ENCODE assay signal across 10 cellular contexts in the genomic region with DNA sequence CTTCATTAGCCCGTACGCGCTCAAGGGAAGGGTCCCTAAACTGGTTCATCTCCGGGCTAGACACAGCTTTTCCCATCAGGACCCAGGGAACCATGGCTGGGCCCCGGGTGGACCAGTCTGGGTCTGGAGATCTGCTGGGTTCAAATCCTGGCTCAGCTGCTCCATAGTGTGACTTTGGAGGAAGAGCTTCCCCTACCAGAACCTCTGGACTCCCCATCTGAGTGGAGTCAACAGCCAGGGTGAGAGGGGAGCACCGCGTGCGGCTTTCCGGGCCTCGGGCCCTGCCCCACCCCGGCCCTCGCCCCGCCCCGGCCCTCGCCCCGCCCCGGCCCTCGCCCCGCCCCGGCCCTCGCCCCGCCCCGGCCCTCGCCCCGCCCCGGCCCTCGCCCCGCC. TPM values are rescaled to one million over a fixed set of nuclear protein-coding genes. Genes with fewer than 3 reads are reported as not detected.
DNase-seq lines count a peak whose midpoint lies in the region; ATAC-seq and TF ChIP-seq lines count a peak whose summit lies in the region.
"Had no signal": no experiment of that assay in that cellular context is flagged by ENCODE, and none has a peak within 500 bp of the region (broad histone marks: within the 10 kb centered on the region; RNA-seq: fewer than 3 reads in every experiment).

No MANE protein-coding gene starts in this region.

- no peaks in the 10 kb centered on the region for H4K20me1 ChIP-seq in OCI-LY1 (ENCODE audit: insufficient read depth, low read length)

- no peak overlapping the region for H3K27ac Mint-ChIP-seq in type B pancreatic cell

- H3K9me2 ChIP-seq in OCI-LY1 (ENCODE audit: low read depth, low read length) = no peaks in the 10 kb centered on the region

- H3K4me3 ChIP-seq in OCI-LY1 (ENCODE audit: low read depth, low read length, poor library complexity, severe bottlenecking) = peak overlapping the region; percentile 16
- H3K4me3 ChIP-seq in epithelial cell of proximal tubule (ENCODE audit: low read depth, low read length) = peak overlapping the region; percentile 24
- peak overlapping the region in 5 of 7 experiments; percentile 18 to 44 (median 37) for H3K4me3 ChIP-seq in skin epidermis

- peaks cover 3% of the 10 kb centered on the region for H3K4me1 ChIP-seq in OCI-LY1 (ENCODE audit: insufficient read depth, low read length, severe bottlenecking)

- no peaks in the 10 kb centered on the region for H3K79me2 ChIP-seq in OCI-LY1 (ENCODE audit: insufficient read depth, low read length)

- H2AFZ ChIP-seq in OCI-LY1 (ENCODE audit: low read length) = no peak overlapping the region

- H3K4me2 ChIP-seq in OCI-LY1 (ENCODE audit: low read length) = peak overlapping the region; percentile 32; the same call in 1 of the 2 replicates

- ATAC-seq in GM18511 (IDR thresholded peaks at IDR 0.05; ENCODE audit: unreplicated experiment) (no peak), GM19463 (IDR thresholded peaks at IDR 0.05; ENCODE audit: unreplicated experiment) (no peak)

- H3K27ac ChIP-seq in OCI-LY1 (ENCODE audit: low read depth, low read length, poor library complexity, severe bottlenecking) (no peak overlapping the region), skin epidermis (peak overlapping the region in 3 of 21 experiments; percentile 3 to 27 (median 15))

- no peaks in the 10 kb centered on the region for H3K27me3 Mint-ChIP-seq in type B pancreatic cell

- no peaks in the 10 kb centered on the region for H3K36me3 ChIP-seq in OCI-LY1 (ENCODE audit: insufficient read depth, low read length)
- H3K36me3 ChIP-seq: left lung had no signal

- DNase-seq in GF-D8 (lab: John Stamatoyannopoulos, UW) (peak; percentile 25), epithelial cell of proximal tubule (ENCODE audit: low read depth) (no peak), type B pancreatic cell (ENCODE audit: extremely low spot score, unreplicated experiment) (no peak)
- DNase-seq in stimulated activated CD4-positive, alpha-beta T cell treated with anti-CD3 and anti-CD28 coated beads, Interleukin-4, amount 100 ng/mL, for 24 hours = no peak
- DNase-seq: NCI-H2107 had no signal

- no peak overlapping the region for H3K4me3 Mint-ChIP-seq in type B pancreatic cell

- no peaks in the 10 kb centered on the region; the same call in 1 of the 2 replicates for H3K27me3 ChIP-seq in OCI-LY1 (ENCODE audit: insufficient read depth, low read length)
- H3K27me3 ChIP-seq: left lung had no signal

- peaks cover 6% of the 10 kb centered on the region for H3K4me1 Mint-ChIP-seq in type B pancreatic cell (ENCODE audit: unreplicated experiment)

- H3K9me3 Mint-ChIP-seq in type B pancreatic cell = no peaks in the 10 kb centered on the region

- no peaks in the 10 kb centered on the region for H3K9me3 ChIP-seq in OCI-LY1 (ENCODE audit: low read length)
- H3K9me3 ChIP-seq: left lung had no signal

- no peak for TF ChIP-seq CTCF in OCI-LY1 (IDR thresholded peaks at IDR 0.05; ENCODE audit: low read length)
- no peak for TF ChIP-seq CTCF in epithelial cell of proximal tubule (conservative IDR thresholded peaks at IDR 0.05; ENCODE audit: low read depth, low read length)
- no peak for TF ChIP-seq CTCF in type B pancreatic cell (conservative IDR thresholded peaks at IDR 0.05)

- no peaks in the 10 kb centered on the region for H3F3A ChIP-seq in OCI-LY1 (ENCODE audit: insufficient read depth, low read length)

- no peaks in the 10 kb centered on the region for H3K36me3 Mint-ChIP-seq in type B pancreatic cell

- H3K9ac ChIP-seq in OCI-LY1 (ENCODE audit: low read length) = no peak overlapping the region

RNA-seq across cellular contexts. Expression of gene BEGAIN, which starts 41.2 kb away (rescaled TPM):
- 0.51 and 1.4 TPM in 2 replicates for total RNA-seq in epithelial cell of proximal tubule
- total RNA-seq in type B pancreatic cell (ENCODE audit: low replicate concordance) = 1.9 and 3.0 TPM in 2 replicates
